25 cellular contexts compared by ENCODE assay signal in the genomic region with DNA sequence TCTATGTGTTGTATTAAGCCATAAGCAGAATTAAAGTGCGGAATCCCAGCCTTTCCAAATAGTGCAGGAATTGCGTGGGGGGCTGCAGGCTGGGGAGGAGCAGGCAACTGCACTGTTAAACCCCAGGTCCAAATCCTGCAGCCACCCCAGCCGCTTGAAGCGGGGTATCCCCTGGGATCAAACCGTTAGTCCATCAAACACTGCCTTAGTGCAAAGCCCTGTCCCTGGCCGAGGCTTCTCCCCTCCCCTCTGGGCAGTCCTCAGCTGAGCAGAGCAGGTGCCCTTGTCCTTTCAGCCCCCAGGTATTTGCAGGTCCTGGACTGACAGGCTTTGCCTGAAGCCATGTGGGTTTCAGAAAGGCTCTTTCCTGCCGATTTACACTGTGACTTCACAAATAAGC.
"Had no signal": no experiment of that assay in that cellular context is flagged by ENCODE, and none has a peak within 500 bp of the region (broad histone marks: within the 10 kb centered on the region; RNA-seq: fewer than 3 reads in every experiment).

No MANE protein-coding gene starts in this region.

- H3K36me3 ChIP-seq: neural progenitor cell, ovary, prostate gland, right lobe of liver, sigmoid colon, suprapubic skin, tibial artery, transverse colon, upper lobe of right lung, uterus had no signal

- FAIRE-seq: small intestine had no signal

- H3K4me1 ChIP-seq: neural progenitor cell, prostate gland, right lobe of liver, sigmoid colon, suprapubic skin, testis, transverse colon, upper lobe of right lung, uterus had no signal

- H3K4me2 ChIP-seq: neural progenitor cell had no signal

- ATAC-seq: naive thymus-derived CD4-positive, alpha-beta T cell; natural killer cell; right cardiac atrium; right lobe of liver; stimulated activated memory B cell treated with anti-CD40 and anti-IgM and Interleukin-4, amounts not matched to agents 10 μg/mL and 1 μg/mL and 100 μg/mL, for 72 hours; stimulated activated naive CD8-positive, alpha-beta T cell treated with anti-CD3 and anti-CD28 coated beads, Interleukin-15, amount 100 ng/mL, for 72 hours; stimulated activated naive CD8-positive, alpha-beta T cell treated with anti-CD3 and anti-CD28 coated beads, Interleukin-15, Interleukin-2, amounts not matched to agents 100 U/mL and 50 U/mL, for 24 hours; upper lobe of right lung had no signal

- H3K4me3 ChIP-seq: neural progenitor cell, ovary, prostate gland, right lobe of liver, sigmoid colon, suprapubic skin, testis, tibial artery, transverse colon, upper lobe of right lung, uterus had no signal

- H3K27me3 ChIP-seq: neural progenitor cell, ovary, right lobe of liver, testis, transverse colon, uterus had no signal

- DNase-seq: naive thymus-derived CD4-positive, alpha-beta T cell; natural killer cell; occipital lobe; ovary; right cardiac atrium; right lobe of liver; sigmoid colon; small intestine; stimulated activated CD4-positive, alpha-beta T cell treated with anti-CD3 and anti-CD28 coated beads, Interleukin-15, amount 100 ng/mL, for 24 hours; stimulated activated CD4-positive, alpha-beta T cell treated with anti-CD3 and anti-CD28 coated beads, Interleukin-4, amount 100 ng/mL, for 1 hour; stimulated activated CD4-positive, alpha-beta T cell treated with anti-CD3 and anti-CD28 coated beads, Interleukin-4, amount 100 ng/mL, for 4 hours; stimulated activated CD8-positive, alpha-beta memory T cell treated with anti-CD3 and anti-CD28 coated beads, Interleukin-4, amount 100 ng/mL, for 48 hours; stimulated activated naive CD4-positive, alpha-beta T cell; stimulated activated naive CD8-positive, alpha-beta T cell treated with anti-CD3 and anti-CD28 coated beads, Interleukin-15, amount 100 ng/mL, for 72 hours; stimulated activated naive CD8-positive, alpha-beta T cell treated with anti-CD3 and anti-CD28 coated beads, Interleukin-15, Interleukin-2, amounts not matched to agents 100 U/mL and 50 U/mL, for 24 hours; substantia nigra; testis; tibial artery; transverse colon; upper lobe of right lung; uterus had no signal

- H2AFZ ChIP-seq: neural progenitor cell had no signal

- H3K9me3 ChIP-seq: ovary, prostate gland, right lobe of liver, testis, transverse colon, uterus had no signal

- H3K27ac ChIP-seq: neural progenitor cell, ovary, prostate gland, right lobe of liver, sigmoid colon, suprapubic skin, testis, tibial artery, transverse colon, upper lobe of right lung, uterus had no signal

- H3K9ac ChIP-seq: neural progenitor cell had no signal
